3 cellular contexts compared by ENCODE assay signal in the genomic region with DNA sequence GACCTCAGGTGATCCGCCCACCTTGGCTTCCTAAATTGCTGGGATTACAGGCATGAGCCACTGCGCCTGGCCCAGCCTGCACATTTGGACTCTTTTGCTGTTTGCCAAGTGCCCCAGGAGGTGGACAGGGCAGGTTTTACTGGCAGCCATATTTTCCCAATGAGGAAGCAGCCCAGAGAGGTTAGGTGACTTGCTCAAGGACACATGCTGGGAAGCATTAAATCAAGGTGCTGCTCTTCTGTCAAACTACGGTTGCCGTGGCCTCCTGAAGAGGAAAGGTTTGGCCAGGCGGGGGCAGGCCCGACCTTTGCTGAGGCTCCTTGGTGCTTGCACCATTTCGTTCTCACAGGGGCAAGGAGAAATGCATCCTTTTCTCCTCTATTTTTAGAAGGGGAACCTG.
TF ChIP-seq lines count a peak whose summit lies in the region.

No MANE protein-coding gene starts in this region.

TF ChIP-seq in SK-N-SH, 30 proteins besides CTCF, POLR2A, EP300 and RAD21:
- TF ChIP-seq, protein P1, sequence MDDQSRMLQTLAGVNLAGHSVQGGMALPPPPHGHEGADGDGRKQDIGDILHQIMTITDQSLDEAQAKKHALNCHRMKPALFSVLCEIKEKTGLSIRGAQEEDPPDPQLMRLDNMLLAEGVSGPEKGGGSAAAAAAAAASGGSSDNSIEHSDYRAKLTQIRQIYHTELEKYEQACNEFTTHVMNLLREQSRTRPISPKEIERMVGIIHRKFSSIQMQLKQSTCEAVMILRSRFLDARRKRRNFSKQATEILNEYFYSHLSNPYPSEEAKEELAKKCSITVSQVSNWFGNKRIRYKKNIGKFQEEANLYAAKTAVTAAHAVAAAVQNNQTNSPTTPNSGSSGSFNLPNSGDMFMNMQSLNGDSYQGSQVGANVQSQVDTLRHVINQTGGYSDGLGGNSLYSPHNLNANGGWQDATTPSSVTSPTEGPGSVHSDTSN (IDR thresholded peaks at IDR 0.05), result no peak
- TF ChIP-seq JUND (IDR thresholded peaks at IDR 0.05), result no peak
- TF ChIP-seq FOSL2 (IDR thresholded peaks at IDR 0.05; ENCODE audit: borderline replicate concordance, low read depth), result no peak
- no peak for TF ChIP-seq TEAD4 (IDR thresholded peaks at IDR 0.05; ENCODE audit: borderline replicate concordance, insufficient read depth)
- TF ChIP-seq RCOR1 (IDR thresholded peaks at IDR 0.05; ENCODE audit: low read length), result no peak
- no peak for TF ChIP-seq MXI1 (IDR thresholded peaks at IDR 0.05; ENCODE audit: low read depth, low read length)
- TF ChIP-seq GABPA (IDR thresholded peaks at IDR 0.05; ENCODE audit: low read depth), result no peak
- no peak for TF ChIP-seq TAF1 (IDR thresholded peaks at IDR 0.05; ENCODE audit: borderline replicate concordance, low read depth, low read length)
- TF ChIP-seq TCF12 (IDR thresholded peaks at IDR 0.05), result no peak
TF ChIP-seq in SK-N-SH: peak in this region for 0.

TF ChIP-seq in SK-N-SH treated with all-trans-retinoic acid at 6 μM for 48 hours, 23 proteins besides CTCF, POLR2A, EP300 and RAD21:
- TF ChIP-seq, protein P2, sequence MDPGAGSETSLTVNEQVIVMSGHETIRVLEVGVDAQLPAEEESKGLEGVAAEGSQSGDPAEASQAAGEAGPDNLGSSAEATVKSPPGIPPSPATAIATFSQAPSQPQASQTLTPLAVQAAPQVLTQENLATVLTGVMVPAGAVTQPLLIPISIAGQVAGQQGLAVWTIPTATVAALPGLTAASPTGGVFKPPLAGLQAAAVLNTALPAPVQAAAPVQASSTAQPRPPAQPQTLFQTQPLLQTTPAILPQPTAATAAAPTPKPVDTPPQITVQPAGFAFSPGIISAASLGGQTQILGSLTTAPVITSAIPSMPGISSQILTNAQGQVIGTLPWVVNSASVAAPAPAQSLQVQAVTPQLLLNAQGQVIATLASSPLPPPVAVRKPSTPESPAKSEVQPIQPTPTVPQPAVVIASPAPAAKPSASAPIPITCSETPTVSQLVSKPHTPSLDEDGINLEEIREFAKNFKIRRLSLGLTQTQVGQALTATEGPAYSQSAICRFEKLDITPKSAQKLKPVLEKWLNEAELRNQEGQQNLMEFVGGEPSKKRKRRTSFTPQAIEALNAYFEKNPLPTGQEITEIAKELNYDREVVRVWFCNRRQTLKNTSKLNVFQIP (CRISPR knock-in tag; IDR thresholded peaks at IDR 0.05; ENCODE audit: borderline replicate concordance, low read depth), result no peak
- TF ChIP-seq ZFP3 (CRISPR knock-in tag; IDR thresholded peaks at IDR 0.05), result no peak
TF ChIP-seq in SK-N-SH treated with all-trans-retinoic acid at 6 μM for 48 hours: peak in this region for 0.

TF ChIP-seq in HCT116, 20 proteins besides CTCF, POLR2A, EP300 and RAD21 (continued from another document):
- TF ChIP-seq, protein P3, sequence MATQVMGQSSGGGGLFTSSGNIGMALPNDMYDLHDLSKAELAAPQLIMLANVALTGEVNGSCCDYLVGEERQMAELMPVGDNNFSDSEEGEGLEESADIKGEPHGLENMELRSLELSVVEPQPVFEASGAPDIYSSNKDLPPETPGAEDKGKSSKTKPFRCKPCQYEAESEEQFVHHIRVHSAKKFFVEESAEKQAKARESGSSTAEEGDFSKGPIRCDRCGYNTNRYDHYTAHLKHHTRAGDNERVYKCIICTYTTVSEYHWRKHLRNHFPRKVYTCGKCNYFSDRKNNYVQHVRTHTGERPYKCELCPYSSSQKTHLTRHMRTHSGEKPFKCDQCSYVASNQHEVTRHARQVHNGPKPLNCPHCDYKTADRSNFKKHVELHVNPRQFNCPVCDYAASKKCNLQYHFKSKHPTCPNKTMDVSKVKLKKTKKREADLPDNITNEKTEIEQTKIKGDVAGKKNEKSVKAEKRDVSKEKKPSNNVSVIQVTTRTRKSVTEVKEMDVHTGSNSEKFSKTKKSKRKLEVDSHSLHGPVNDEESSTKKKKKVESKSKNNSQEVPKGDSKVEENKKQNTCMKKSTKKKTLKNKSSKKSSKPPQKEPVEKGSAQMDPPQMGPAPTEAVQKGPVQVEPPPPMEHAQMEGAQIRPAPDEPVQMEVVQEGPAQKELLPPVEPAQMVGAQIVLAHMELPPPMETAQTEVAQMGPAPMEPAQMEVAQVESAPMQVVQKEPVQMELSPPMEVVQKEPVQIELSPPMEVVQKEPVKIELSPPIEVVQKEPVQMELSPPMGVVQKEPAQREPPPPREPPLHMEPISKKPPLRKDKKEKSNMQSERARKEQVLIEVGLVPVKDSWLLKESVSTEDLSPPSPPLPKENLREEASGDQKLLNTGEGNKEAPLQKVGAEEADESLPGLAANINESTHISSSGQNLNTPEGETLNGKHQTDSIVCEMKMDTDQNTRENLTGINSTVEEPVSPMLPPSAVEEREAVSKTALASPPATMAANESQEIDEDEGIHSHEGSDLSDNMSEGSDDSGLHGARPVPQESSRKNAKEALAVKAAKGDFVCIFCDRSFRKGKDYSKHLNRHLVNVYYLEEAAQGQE (IDR thresholded peaks at IDR 0.05; ENCODE audit: low read depth), result no peak
- no peak for TF ChIP-seq SRF (IDR thresholded peaks at IDR 0.05; ENCODE audit: low read depth)
